Comparison of ENCODE assay signal across 8 cellular contexts in genomic region chr11:124953753-124954624, GRCh38. TPM values are rescaled to one million over a fixed set of nuclear protein-coding genes. Genes with fewer than 3 reads are reported as not detected.
DNase-seq lines count a peak whose midpoint lies in the region; FAIRE-seq and TF ChIP-seq lines count a peak whose summit lies in the region.

Gene CCDC15, plus strand, starts transcription at chr11:124954202. Its CDS starts 531 bp downstream, at chr11:124954733.

- H3K9me3 ChIP-seq in HAP-1 (no peaks in the 10 kb centered on the region), MM.1S (replicated peaks; ENCODE audit: insufficient read depth, low read length) (no peaks in the 10 kb centered on the region), neuronal stem cell (replicated peaks in 1 of 2; ENCODE audit: control insufficient read depth in 2 of 2, insufficient read depth in 1 of 2, low read depth in 1 of 2, low read length in 2 of 2) (no peaks in the 10 kb centered on the region)

- TF ChIP-seq CTCF in MM.1S (IDR thresholded peaks at IDR 0.05; ENCODE audit: low read length) = no peak

- H3F3A ChIP-seq in MM.1S (ENCODE audit: insufficient read depth, low read length) = peaks cover 4% of the 10 kb centered on the region; the same call in 1 of the 2 replicates

- H4K20me1 ChIP-seq in MM.1S (ENCODE audit: insufficient read depth, low read length) = no peaks in the 10 kb centered on the region

- H3K9ac ChIP-seq in MM.1S (ENCODE audit: low read length) (peak within 1 kb of the TSS; percentile 71), neuronal stem cell (ENCODE audit: low read depth, low read length, poor library complexity) (peak within 1 kb of the TSS; percentile 82)

- H3K4me3 ChIP-seq in HAP-1 = peak within 1 kb of the TSS; percentile 62
- peak within 1 kb of the TSS; percentile 76 for H3K4me3 ChIP-seq in MM.1S (ENCODE audit: low read length)
- peak within 1 kb of the TSS; percentile 73 to 87 for H3K4me3 ChIP-seq in neuronal stem cell (ENCODE audit: low read length in 2 of 2)

- H3K9me2 ChIP-seq in MM.1S (replicated peaks; ENCODE audit: insufficient read depth, low read length) = no peaks in the 10 kb centered on the region

- no peaks in the 10 kb centered on the region; the same call in 1 of the 2 replicates for H3K27me3 ChIP-seq in HAP-1 (ENCODE audit: low read depth)
- peaks cover 8% of the 10 kb centered on the region for H3K27me3 ChIP-seq in MM.1S (replicated peaks; ENCODE audit: insufficient read depth, low read length)
- H3K27me3 ChIP-seq in neuronal stem cell (ENCODE audit: control insufficient read depth in 3 of 3, insufficient read depth in 3 of 3, low read depth in 1 of 3, low read length in 3 of 3) = no peaks in the 10 kb centered on the region

- H3K4me1 ChIP-seq in HAP-1 (peaks cover 9% of the 10 kb centered on the region), MM.1S (ENCODE audit: low read length) (no peaks in the 10 kb centered on the region), neuronal stem cell (ENCODE audit: control insufficient read depth in 2 of 2, insufficient read depth in 1 of 2, low read depth in 1 of 2, low read length in 2 of 2) (peaks cover 5% of the 10 kb centered on the region in 2 donors)

- H3K79me2 ChIP-seq in MM.1S (ENCODE audit: low read length) = no peaks in the 10 kb centered on the region

- H3K14ac ChIP-seq in neuronal stem cell (ENCODE audit: low read length) = no peak within 1 kb of the TSS

- H3K4me2 ChIP-seq in MM.1S (ENCODE audit: low read depth, low read length) = peak within 1 kb of the TSS; percentile 90
- peak within 1 kb of the TSS; percentile 82 for H3K4me2 ChIP-seq in neuronal stem cell (ENCODE audit: insufficient read depth, low read length, poor library complexity, severe bottlenecking)

- H3K36me3 ChIP-seq in HAP-1 (replicated peaks) (no peaks in the 10 kb centered on the region), MM.1S (replicated peaks; ENCODE audit: insufficient read depth, low read length) (no peaks in the 10 kb centered on the region), neuronal stem cell (replicated peaks in 1 of 2; ENCODE audit: control insufficient read depth in 2 of 2, insufficient read depth in 2 of 2, low read length in 2 of 2) (no peaks in the 10 kb centered on the region)

- in situ Hi-C loops in G401 (cut with HindIII; ENCODE audit: low sequenced_read_pairs) (no loop called here), HAP-1 (cut with MboI; ENCODE audit: low sequenced_read_pairs) (loop anchor here (25.0 kb wide), 1 partner anchor 933 kb away; the partner anchor contains the start of gene HYLS1)

- H4K91ac ChIP-seq in neuronal stem cell (ENCODE audit: low read depth, low read length, poor library complexity) = no peak within 1 kb of the TSS

- no peak within 1 kb of the TSS for H3K4ac ChIP-seq in neuronal stem cell (ENCODE audit: low read length)

- DNase-seq in G401 (ENCODE audit: low spot score) = peak; percentile 99
- DNase-seq in HAP-1 (ENCODE audit: low spot score in 2 of 2) = peak; percentile 98 to 99
- peak; percentile 98 for DNase-seq in MM.1S
- DNase-seq in SHP77 treated with DMSO at 0.1 percent for 48 hours (lab: John Stamatoyannopoulos, UW) = peak; percentile 95
- DNase-seq in activated gamma-delta T cell treated with anti-CD3 and anti-CD28 coated beads, Interleukin-2, amount 50 U/mL, for 16 hours (ENCODE audit: low read depth) = peak; percentile 94
- peak; percentile 70 to 87 for DNase-seq in frontal cortex (ENCODE audit: low spot score in 2 of 2)
- peak; percentile 94 for DNase-seq in neuronal stem cell (ENCODE audit: low spot score)
- peak; percentile 64 to 99 (median 95) for DNase-seq in substantia nigra (lab: John Stamatoyannopoulos, UW)

- H4K8ac ChIP-seq in neuronal stem cell (ENCODE audit: low read depth, low read length) = no peak within 1 kb of the TSS

- peak within 1 kb of the TSS; percentile 70 for H3K27ac ChIP-seq in MM.1S (ENCODE audit: low read length)
- H3K27ac ChIP-seq in neuronal stem cell (replicated peaks; ENCODE audit: low read length) = peak within 1 kb of the TSS; percentile 90
- H3K27ac ChIP-seq in substantia nigra (ENCODE audit: low read depth, low read length, poor library complexity, severe bottlenecking) = peak within 1 kb of the TSS; percentile 80

- H2AFZ ChIP-seq in MM.1S (ENCODE audit: low read length) (peak within 1 kb of the TSS; percentile 94), neuronal stem cell (ENCODE audit: low read length) (peak within 1 kb of the TSS; percentile 95)

- H3K79me1 ChIP-seq in neuronal stem cell (ENCODE audit: low read depth, low read length) = no peaks in the 10 kb centered on the region

- peak within 1 kb of the TSS; percentile 80 for H3K23ac ChIP-seq in neuronal stem cell (ENCODE audit: low read depth, low read length, poor library complexity)

- H2BK12ac ChIP-seq in neuronal stem cell (ENCODE audit: low read length) = no peak within 1 kb of the TSS

- WGBS in neuronal stem cell (ENCODE audit: extremely low coverage in 2 of 2, insufficient read length in 2 of 2, insufficient replicate concordance in 1 of 2), 2 donors = no CpG with 5 or more reads among the region's 54 CpGs

- peak within 1 kb of the TSS; percentile 84 for H3K18ac ChIP-seq in neuronal stem cell (ENCODE audit: low read length)

- no peak within 1 kb of the TSS for H2BK120ac ChIP-seq in neuronal stem cell (ENCODE audit: low read depth, low read length)

- FAIRE-seq in frontal cortex (lab: Jason Lieb, UNC) = peak; percentile 96

- H2BK5ac ChIP-seq in neuronal stem cell (ENCODE audit: low read length) = no peak within 1 kb of the TSS

- H2AK5ac ChIP-seq in neuronal stem cell (ENCODE audit: low read depth, low read length) = no peak within 1 kb of the TSS

- no peak within 1 kb of the TSS for H2BK15ac ChIP-seq in neuronal stem cell (ENCODE audit: low read length)

RNA-seq across cellular contexts. Expression of gene CCDC15, which starts in this region (rescaled TPM):
- total RNA-seq in G401 (2014; rRNA removed; shearing (Covaris generic)) = 2.6 and 3.8 TPM in 2 replicates
- 3.7 TPM for total RNA-seq in frontal cortex
- polyA plus RNA-seq in neuronal stem cell (2013, experiment 1 of 2) = 4.0 TPM
- 4.1 TPM for polyA plus RNA-seq in neuronal stem cell (2013, experiment 2 of 2)

Comparison
In these comparisons a context has a peak if more than half of its experiments do, and no peak if none do; other contexts are left out.
1. Peak in every context shown above with its lines: DNase-seq, H3K4me3 ChIP-seq and H3K27ac ChIP-seq.